In genomic region chr1:23664837-23665795, GRCh38 we compare ENCODE assay signal across 9 cellular contexts. TPM values are rescaled to one million over a fixed set of nuclear protein-coding genes. Genes with fewer than 3 reads are reported as not detected.
DNase-seq lines count a peak whose midpoint lies in the region; ATAC-seq, FAIRE-seq and TF ChIP-seq lines count a peak whose summit lies in the region.
"Had no signal": no experiment of that assay in that cellular context is flagged by ENCODE, and none has a peak within 500 bp of the region (broad histone marks: within the 10 kb centered on the region; RNA-seq: fewer than 3 reads in every experiment).

No MANE protein-coding gene starts in this region.

- H3K36me3 ChIP-seq in H7 (replicated peaks; ENCODE audit: control insufficient read depth, insufficient read depth, low read length) (no peaks in the 10 kb centered on the region), heart right ventricle (no peaks in the 10 kb centered on the region), transverse colon (no peaks in the 10 kb centered on the region), stomach (no peaks in the 10 kb centered on the region)

- no peak for TF ChIP-seq POLR2A in transverse colon (IDR thresholded peaks at IDR 0.05)
- TF ChIP-seq POLR2A in stomach (IDR thresholded peaks at IDR 0.05): no peak

- no peak for TF ChIP-seq EP300 in transverse colon (IDR thresholded peaks at IDR 0.05; ENCODE audit: low read depth)
- TF ChIP-seq EP300 in stomach (IDR thresholded peaks at IDR 0.05): no peak

- H3K9me3 ChIP-seq in heart right ventricle: no peaks in the 10 kb centered on the region
- H3K9me3 ChIP-seq in transverse colon: no peaks in the 10 kb centered on the region
- no peaks in the 10 kb centered on the region for H3K9me3 ChIP-seq in stomach

- in situ Hi-C loops in transverse colon (cut with MboI; ENCODE audit: low pct_ligation_motif_present in 1 of 4, low pct_unique_long_range_greater_than_20kb in 1 of 4, low sequenced_read_pairs in 3 of 4): no loop called here

- TF ChIP-seq CTCF in D721Med (IDR thresholded peaks at IDR 0.05; ENCODE audit: insufficient read depth, missing control alignments) (peak; percentile 41), heart right ventricle (IDR thresholded peaks at IDR 0.05) (peak in 7 of 9 donors; percentile 26 to 52 (median 32)), transverse colon (IDR thresholded peaks at IDR 0.05) (peak in 2 of 5 experiments; percentile 10 to 12), stomach (IDR thresholded peaks at IDR 0.05) (peak in 1 of 7 experiments; percentile 9)

- WGBS in heart right ventricle, 2 donors: 67% methylated on average over 11 of the region's 11 CpGs
- 18 to 60% methylated on average over 3 to 11 of the region's 11 CpGs for WGBS in transverse colon (ENCODE audit: low coverage in 1 of 2), 2 donors
- WGBS in stomach, 5 donors: 67 to 75% (median 69%) methylated on average over 11 of the region's 11 CpGs

- no peak overlapping the region for H3K27ac ChIP-seq in heart right ventricle
- no peak overlapping the region for H3K27ac ChIP-seq in transverse colon
- H3K27ac ChIP-seq in stomach: no peak overlapping the region

- ATAC-seq in SK-N-SH treated with all-trans-retinoic acid at 6 μM for 48 hours: peak; percentile 74
- no peak for ATAC-seq in heart right ventricle
- ATAC-seq in GM21390 (IDR thresholded peaks at IDR 0.05; ENCODE audit: unreplicated experiment): no peak
- ATAC-seq: naive thymus-derived CD4-positive, alpha-beta T cell had no signal

- intact Hi-C loops in heart right ventricle (cut with DNase I): no loop called here
- intact Hi-C loops in transverse colon (cut with DNase I; ENCODE audit: low total_unique reads): no loop called here
- intact Hi-C loops in stomach (cut with DNase I; ENCODE audit: low total_unique reads): no loop called here

- H3K4me3 ChIP-seq in H7 (ENCODE audit: insufficient read depth, low read depth, low read length) (no peak overlapping the region), heart right ventricle (no peak overlapping the region), transverse colon (no peak overlapping the region), stomach (no peak overlapping the region)

- DNase-seq in D721Med (ENCODE audit: insufficient read length, low spot score): no peak
- DNase-seq in H7: peak; percentile 70
- DNase-seq in heart right ventricle: no peak
- no peak for DNase-seq in effector CD4-positive, alpha-beta T cell
- no peak for DNase-seq in transverse colon
- DNase-seq in stomach: no peak

- no peak for FAIRE-seq in D721Med (lab: Jason Lieb, UNC)

- H3K27me3 ChIP-seq in H7 (ENCODE audit: control insufficient read depth, insufficient read depth, low read length) (no peaks in the 10 kb centered on the region), heart right ventricle (no peaks in the 10 kb centered on the region), transverse colon (no peaks in the 10 kb centered on the region), stomach (no peaks in the 10 kb centered on the region)

- H3K4me1 ChIP-seq in heart right ventricle: no peaks in the 10 kb centered on the region
- no peaks in the 10 kb centered on the region for H3K4me1 ChIP-seq in transverse colon
- H3K4me1 ChIP-seq in stomach: no peaks in the 10 kb centered on the region

TF ChIP-seq in SK-N-SH treated with all-trans-retinoic acid at 6 μM for 48 hours, 23 proteins besides CTCF, POLR2A, EP300 and RAD21:
- TF ChIP-seq ESRRG (CRISPR knock-in tag; IDR thresholded peaks at IDR 0.05): no peak
- TF ChIP-seq RARB (CRISPR knock-in tag; IDR thresholded peaks at IDR 0.05): no peak
- no peak for TF ChIP-seq CREB5 (CRISPR knock-in tag; IDR thresholded peaks at IDR 0.05; ENCODE audit: low read depth)
- TF ChIP-seq PPARA (CRISPR knock-in tag; IDR thresholded peaks at IDR 0.05; ENCODE audit: borderline replicate concordance): no peak
- TF ChIP-seq ZNF8 (CRISPR knock-in tag; IDR thresholded peaks at IDR 0.05): no peak
- TF ChIP-seq CSRNP3 (CRISPR knock-in tag; IDR thresholded peaks at IDR 0.05): no peak
- TF ChIP-seq PATZ1 (CRISPR knock-in tag; IDR thresholded peaks at IDR 0.05; ENCODE audit: borderline replicate concordance): no peak
- TF ChIP-seq CSDC2 (CRISPR knock-in tag; IDR thresholded peaks at IDR 0.05): no peak
- TF ChIP-seq ZNF565 (CRISPR knock-in tag; conservative IDR thresholded peaks at IDR 0.05; ENCODE audit: low read depth): no peak
- TF ChIP-seq TOX (CRISPR knock-in tag; IDR thresholded peaks at IDR 0.05; ENCODE audit: borderline replicate concordance): no peak
- no peak for TF ChIP-seq ARNTL (CRISPR knock-in tag; IDR thresholded peaks at IDR 0.05; ENCODE audit: borderline replicate concordance, low read depth)
- TF ChIP-seq OSR1 (CRISPR knock-in tag; IDR thresholded peaks at IDR 0.05): no peak
- no peak for TF ChIP-seq BACH2 (CRISPR knock-in tag; IDR thresholded peaks at IDR 0.05; ENCODE audit: borderline replicate concordance)
- no peak for TF ChIP-seq ZNF70 (CRISPR knock-in tag; IDR thresholded peaks at IDR 0.05)
- no peak for TF ChIP-seq ZFP3 (CRISPR knock-in tag; IDR thresholded peaks at IDR 0.05)
- TF ChIP-seq SNAI2 (CRISPR knock-in tag; IDR thresholded peaks at IDR 0.05): no peak
- no peak for TF ChIP-seq ZC3H10 (CRISPR knock-in tag; IDR thresholded peaks at IDR 0.05)
- no peak for TF ChIP-seq POU6F1 (CRISPR knock-in tag; IDR thresholded peaks at IDR 0.05; ENCODE audit: borderline replicate concordance, low read depth)
- no peak for TF ChIP-seq ISL1 (CRISPR knock-in tag; IDR thresholded peaks at IDR 0.05)

RNA-seq across cellular contexts. Expression of gene RPL11, which starts 26.5 kb away (rescaled TPM):
- 1,671 and 2,124 TPM in 2 replicates for total RNA-seq in H7 (2014; rRNA removed; shearing (Covaris generic))
- total RNA-seq in heart right ventricle (100 to 1,000 TPM; 577 to 756 (median 612) TPM), transverse colon (100 to 1,000 TPM; 382 to 822 (median 494) TPM), stomach (1,000 to 10,000 TPM in 1 of 5 donors, 100 to 1,000 TPM in 4; 255 to 1,618 (median 778) TPM)
- polyA plus RNA-seq in heart right ventricle (1,000 to 10,000 TPM; 1,463 to 2,166 TPM), stomach (1,000 to 10,000 TPM; 3,493 to 4,094 (median 3,871) TPM)
